ENCODE assay signal across 10 cellular contexts in genomic region chr10:61795551-61795950, GRCh38.
DNase-seq lines count a peak whose midpoint lies in the region; ATAC-seq and TF ChIP-seq lines count a peak whose summit lies in the region.
"Had no signal": no experiment of that assay in that cellular context is flagged by ENCODE, and none has a peak within 500 bp of the region (broad histone marks: within the 10 kb centered on the region; RNA-seq: fewer than 3 reads in every experiment).

No MANE protein-coding gene starts in this region.

- H3K9me3 Mint-ChIP-seq in endothelial cell (ENCODE audit: unreplicated experiment): no peaks in the 10 kb centered on the region
- H3K9me3 Mint-ChIP-seq: naive thymus-derived CD4-positive, alpha-beta T cell had no signal

- ATAC-seq in GM18907 (IDR thresholded peaks at IDR 0.05; ENCODE audit: unreplicated experiment) (peak; percentile 48), GM18861 (IDR thresholded peaks at IDR 0.05; ENCODE audit: unreplicated experiment) (no peak), HG02588 (IDR thresholded peaks at IDR 0.05; ENCODE audit: unreplicated experiment) (no peak)
- ATAC-seq: naive thymus-derived CD4-positive, alpha-beta T cell had no signal

- intact Hi-C loops in A673 (cut with micrococcal nuclease; ENCODE audit: unreplicated experiment): no loop called here

- no peaks in the 10 kb centered on the region for H3K4me1 Mint-ChIP-seq in endothelial cell (ENCODE audit: unreplicated experiment)

- no peaks in the 10 kb centered on the region for H3K9me3 ChIP-seq in A673 (ENCODE audit: low read depth, low read length, poor library complexity, severe bottlenecking)

- BruUV-seq in A673 (replicated peaks; lab: Mats Ljungman, UMichigan): no TSS peak

- no peaks in the 10 kb centered on the region for H3K36me3 Mint-ChIP-seq in endothelial cell (ENCODE audit: low read depth, unreplicated experiment)
- H3K36me3 Mint-ChIP-seq: naive thymus-derived CD4-positive, alpha-beta T cell had no signal

- DNase-seq in A673 (ENCODE audit: low spot score) (peak; percentile 21), HT-29 (ENCODE audit: low spot score) (peak; percentile 25), endothelial cell (ENCODE audit: low spot score) (no peak), GDM1 (lab: John Stamatoyannopoulos, UW) (no peak), 8988T (no peak)
- DNase-seq: anterior cingulate cortex; naive thymus-derived CD4-positive, alpha-beta T cell had no signal

- H3K36me3 ChIP-seq in A673 (ENCODE audit: insufficient read depth, low read length, poor library complexity, severe bottlenecking): no peaks in the 10 kb centered on the region

- no peak overlapping the region for H3K27ac Mint-ChIP-seq in endothelial cell (ENCODE audit: unreplicated experiment)
- H3K27ac Mint-ChIP-seq: naive thymus-derived CD4-positive, alpha-beta T cell had no signal

- no peak overlapping the region for H3K4me3 ChIP-seq in A673 (ENCODE audit: low read depth, low read length, poor library complexity, severe bottlenecking)

- CTCF ChIA-PET in A673 (lab: Charles Lee): no interaction called here

- TF ChIP-seq CTCF in A673 (conservative IDR thresholded peaks at IDR 0.05; ENCODE audit: low read depth, low read length) (peak; percentile 30; the same call in 1 of the 2 replicates), endothelial cell (IDR thresholded peaks at IDR 0.05; ENCODE audit: unreplicated experiment) (peak; percentile 40)

- no peaks in the 10 kb centered on the region for H3K27me3 Mint-ChIP-seq in endothelial cell (ENCODE audit: unreplicated experiment)
- H3K27me3 Mint-ChIP-seq: naive thymus-derived CD4-positive, alpha-beta T cell had no signal

- H3K27ac ChIP-seq in A673 (ENCODE audit: low read depth, low read length, poor library complexity, severe bottlenecking): no peak overlapping the region

- peaks cover 9% of the 10 kb centered on the region for H3K4me1 ChIP-seq in A673 (ENCODE audit: insufficient read depth, low read length, poor library complexity, severe bottlenecking)

- H3K27me3 ChIP-seq in A673 (replicated peaks; ENCODE audit: insufficient read depth, low read depth, low read length, poor library complexity): no peaks in the 10 kb centered on the region

- H3K4me3 Mint-ChIP-seq in endothelial cell (ENCODE audit: unreplicated experiment): no peak overlapping the region
- H3K4me3 Mint-ChIP-seq: naive thymus-derived CD4-positive, alpha-beta T cell had no signal

- POLR2A ChIA-PET in A673 (lab: Charles Lee; ENCODE audit: low non-redundant PET): no interaction called here

Comparison
In these comparisons a context has a peak if more than half of its experiments do, and no peak if none do; other contexts are left out.
1. DNase-seq: peak in A673 (single experiment) and HT-29 (single experiment); none in endothelial cell (single experiment), GDM1 (single experiment) and 8988T (single experiment).